ENCODE assay signal across 8 cellular contexts in the genomic region with DNA sequence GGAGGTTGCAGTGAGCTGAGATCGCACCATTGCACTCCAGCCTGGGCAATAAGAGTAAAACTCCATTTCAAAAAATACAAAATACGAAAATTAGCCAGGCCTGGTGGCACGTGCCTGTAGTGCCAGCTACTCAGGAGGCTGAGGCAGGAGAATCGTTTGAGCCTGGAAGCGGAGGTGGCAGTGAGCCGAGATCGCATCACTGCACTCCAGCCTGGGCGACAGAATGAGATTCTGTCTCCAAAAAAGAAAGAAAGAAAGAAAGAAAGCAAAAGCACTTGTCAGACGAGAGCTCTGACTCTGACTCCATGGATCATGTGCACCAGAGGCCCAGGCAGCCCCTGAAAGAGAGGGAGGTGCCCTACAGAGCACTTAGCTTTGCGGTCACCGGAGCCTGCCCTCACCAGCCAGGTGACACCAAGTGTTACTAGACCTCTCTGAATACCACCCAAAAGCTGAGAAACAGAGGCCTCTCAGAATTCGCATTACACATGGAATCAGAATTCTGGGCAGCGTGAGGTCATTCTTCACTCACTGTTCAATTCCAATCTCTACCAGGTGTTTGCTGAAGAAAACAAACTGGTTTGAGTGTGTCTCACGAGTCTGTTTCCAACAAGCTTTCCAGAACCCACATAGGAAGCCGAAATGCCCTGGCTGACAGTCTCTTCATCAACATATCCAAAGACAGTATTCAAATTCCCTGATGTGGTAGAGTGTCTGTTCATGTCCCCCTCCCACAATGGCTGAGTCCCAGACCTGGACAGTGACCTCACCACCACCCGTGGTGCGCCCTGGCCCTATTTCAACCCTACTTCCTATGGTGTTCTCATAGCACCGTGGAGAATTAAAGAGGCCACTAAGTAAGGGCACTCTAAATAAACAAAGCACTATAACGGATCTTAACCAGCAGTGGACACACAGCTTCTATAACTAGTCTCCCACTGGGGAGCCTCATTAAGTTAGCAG. TPM values are rescaled to one million over a fixed set of nuclear protein-coding genes. Genes with fewer than 3 reads are reported as not detected.
DNase-seq lines count a peak whose midpoint lies in the region; ATAC-seq and TF ChIP-seq lines count a peak whose summit lies in the region.

No MANE protein-coding gene starts in this region.

- H3K4me3 ChIP-seq in WI38 (ENCODE audit: low read depth, low read length) (peak overlapping the region; percentile 97), retinal pigment epithelial cell (ENCODE audit: low read length) (peak overlapping the region; percentile 59)

- ATAC-seq in GM19023 (IDR thresholded peaks at IDR 0.05; ENCODE audit: unreplicated experiment) (no peak), GM19467 (IDR thresholded peaks at IDR 0.05; ENCODE audit: unreplicated experiment) (no peak)

- H3K27me3 Mint-ChIP-seq in activated naive CD4-positive, alpha-beta T cell treated with anti-CD3 and anti-CD28 coated beads, Interleukin-2, amount 50 U/mL, for 24 hours: no peaks in the 10 kb centered on the region
- peaks cover 14% of the 10 kb centered on the region for H3K27me3 Mint-ChIP-seq in glutamatergic neuron (ENCODE audit: unreplicated experiment)

- H3K9me3 Mint-ChIP-seq in activated naive CD4-positive, alpha-beta T cell treated with anti-CD3 and anti-CD28 coated beads, Interleukin-2, amount 50 U/mL, for 24 hours: no peaks in the 10 kb centered on the region
- H3K9me3 Mint-ChIP-seq in glutamatergic neuron (ENCODE audit: unreplicated experiment): peaks cover 4% of the 10 kb centered on the region

- H3K4me3 Mint-ChIP-seq in activated naive CD4-positive, alpha-beta T cell treated with anti-CD3 and anti-CD28 coated beads, Interleukin-2, amount 50 U/mL, for 24 hours: peak overlapping the region; percentile 96
- H3K4me3 Mint-ChIP-seq in glutamatergic neuron (ENCODE audit: unreplicated experiment): peak overlapping the region; percentile 100

- peaks cover 40% of the 10 kb centered on the region for H3K4me1 Mint-ChIP-seq in activated naive CD4-positive, alpha-beta T cell treated with anti-CD3 and anti-CD28 coated beads, Interleukin-2, amount 50 U/mL, for 24 hours
- H3K4me1 Mint-ChIP-seq in glutamatergic neuron (ENCODE audit: low read depth, unreplicated experiment): peaks cover 26% of the 10 kb centered on the region

- H3K27ac Mint-ChIP-seq in activated naive CD4-positive, alpha-beta T cell treated with anti-CD3 and anti-CD28 coated beads, Interleukin-2, amount 50 U/mL, for 24 hours: peak overlapping the region; percentile 10
- H3K27ac Mint-ChIP-seq in glutamatergic neuron (ENCODE audit: unreplicated experiment): peak overlapping the region; percentile 100

- no peak for DNase-seq in activated naive CD4-positive, alpha-beta T cell (lab: John Stamatoyannopoulos, UW)
- DNase-seq in glutamatergic neuron (no peak), retinal pigment epithelial cell (ENCODE audit: low read depth) (peak; percentile 22), COLO829 (ENCODE audit: low spot score) (no peak)

- TF ChIP-seq CTCF in WI38 (IDR thresholded peaks at IDR 0.05; ENCODE audit: low read depth, low read length) (no peak), glutamatergic neuron (IDR thresholded peaks at IDR 0.05; ENCODE audit: partially characterized antibody, unreplicated experiment) (no peak), retinal pigment epithelial cell (conservative IDR thresholded peaks at IDR 0.05; ENCODE audit: low read depth, low read length) (no peak)

- H3K36me3 Mint-ChIP-seq in activated naive CD4-positive, alpha-beta T cell treated with anti-CD3 and anti-CD28 coated beads, Interleukin-2, amount 50 U/mL, for 24 hours: no peaks in the 10 kb centered on the region
- no peaks in the 10 kb centered on the region for H3K36me3 Mint-ChIP-seq in glutamatergic neuron (ENCODE audit: unreplicated experiment)

RNA-seq across cellular contexts. Expression of gene FLCN, which starts 1.5 kb away (rescaled TPM):
- 131 TPM for total RNA-seq in glutamatergic neuron (ENCODE audit: unreplicated experiment)

RNA-seq across cellular contexts. Expression of gene PLD6, which starts 29.4 kb away (rescaled TPM):
- 1.1 TPM for total RNA-seq in glutamatergic neuron (ENCODE audit: unreplicated experiment)

RNA-seq across cellular contexts. Expression of gene COPS3, which starts 45.6 kb away (rescaled TPM):
- 71.7 TPM for total RNA-seq in glutamatergic neuron (ENCODE audit: unreplicated experiment)
